Comparison of ENCODE assay signal across 10 cellular contexts in the genomic region with DNA sequence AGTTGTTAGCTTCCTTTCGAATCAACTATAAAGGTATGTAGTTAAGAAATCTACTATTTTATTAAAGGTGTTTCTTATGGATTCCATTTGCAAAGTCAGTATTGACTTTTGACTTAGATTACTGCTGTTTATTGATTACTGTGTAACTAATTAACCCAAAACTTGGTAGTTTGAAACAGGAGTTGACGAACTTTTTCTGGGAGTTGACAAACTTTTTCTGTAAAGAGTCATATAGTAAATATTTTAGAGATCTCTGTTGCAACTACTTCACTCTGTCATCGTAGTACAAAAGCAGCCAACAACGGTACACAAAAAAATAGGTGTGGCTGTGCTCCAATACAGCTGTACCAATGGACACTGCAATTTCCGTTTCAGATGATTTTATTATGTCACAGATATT.
"Had no signal": no experiment of that assay in that cellular context is flagged by ENCODE, and none has a peak within 500 bp of the region (broad histone marks: within the 10 kb centered on the region; RNA-seq: fewer than 3 reads in every experiment).

No MANE protein-coding gene starts in this region.

- H3K27ac ChIP-seq: GM23248, HL-60 had no signal

- ATAC-seq: HCT116, K562 had no signal

- H3K36me3 ChIP-seq: HAP-1 had no signal

- DNase-seq: GM23248, GOT3, H7, HFFc6, IMR-90, KG1 had no signal

- H3K9me3 ChIP-seq: HAP-1 had no signal

- H3K4me3 Mint-ChIP-seq: HFFc6 had no signal

- H3K4me1 ChIP-seq: HAP-1 had no signal

- H3K9me3 Mint-ChIP-seq: HFFc6 had no signal

- H3K4me3 ChIP-seq: GM23248, HAP-1, K562 had no signal

- H3K27ac Mint-ChIP-seq: HFFc6 had no signal
